ENCODE assay signal across 1 cellular context in genomic region chr3:129543156-129543790, GRCh38.
TF ChIP-seq lines count a peak whose summit lies in the region.

Gene H1-8 (plus strand): TSS chr3:129543175. CDS start chr3:129543219, 44 bp downstream.

TF ChIP-seq in K562, 482 proteins besides CTCF, POLR2A, EP300 and RAD21:
- TF ChIP-seq ZNF699 (CRISPR knock-in tag; IDR thresholded peaks at IDR 0.05; ENCODE audit: insufficient replicate concordance): no peak
- TF ChIP-seq CBX1 (IDR thresholded peaks at IDR 0.05; ENCODE audit: low read depth): no peak
- TF ChIP-seq, protein P1, sequence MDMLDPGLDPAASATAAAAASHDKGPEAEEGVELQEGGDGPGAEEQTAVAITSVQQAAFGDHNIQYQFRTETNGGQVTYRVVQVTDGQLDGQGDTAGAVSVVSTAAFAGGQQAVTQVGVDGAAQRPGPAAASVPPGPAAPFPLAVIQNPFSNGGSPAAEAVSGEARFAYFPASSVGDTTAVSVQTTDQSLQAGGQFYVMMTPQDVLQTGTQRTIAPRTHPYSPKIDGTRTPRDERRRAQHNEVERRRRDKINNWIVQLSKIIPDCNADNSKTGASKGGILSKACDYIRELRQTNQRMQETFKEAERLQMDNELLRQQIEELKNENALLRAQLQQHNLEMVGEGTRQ (CRISPR knock-in tag; IDR thresholded peaks at IDR 0.05): no peak
- no peak for TF ChIP-seq RBM22 (IDR thresholded peaks at IDR 0.05; ENCODE audit: low read depth, low read length, poor library complexity, severe bottlenecking)
- no peak for TF ChIP-seq HMGXB4 (CRISPR knock-in tag; IDR thresholded peaks at IDR 0.05)
- no peak for TF ChIP-seq KLF1 (tag; IDR thresholded peaks at IDR 0.05)
- TF ChIP-seq NRF1 (conservative IDR thresholded peaks at IDR 0.05 in 1 of 2, IDR thresholded peaks at IDR 0.05 in 1 of 2): no peak
- no peak for TF ChIP-seq SMARCA4 (IDR thresholded peaks at IDR 0.05)
- no peak for TF ChIP-seq CEBPB (tag; IDR thresholded peaks at IDR 0.05)
- TF ChIP-seq CTBP1 (IDR thresholded peaks at IDR 0.05; ENCODE audit: borderline replicate concordance): no peak
- TF ChIP-seq ZNF766 (CRISPR knock-in tag; conservative IDR thresholded peaks at IDR 0.05): no peak
- no peak for TF ChIP-seq ASH1L (IDR thresholded peaks at IDR 0.05; ENCODE audit: borderline replicate concordance, low read depth, partially characterized antibody)
- TF ChIP-seq, protein P2, sequence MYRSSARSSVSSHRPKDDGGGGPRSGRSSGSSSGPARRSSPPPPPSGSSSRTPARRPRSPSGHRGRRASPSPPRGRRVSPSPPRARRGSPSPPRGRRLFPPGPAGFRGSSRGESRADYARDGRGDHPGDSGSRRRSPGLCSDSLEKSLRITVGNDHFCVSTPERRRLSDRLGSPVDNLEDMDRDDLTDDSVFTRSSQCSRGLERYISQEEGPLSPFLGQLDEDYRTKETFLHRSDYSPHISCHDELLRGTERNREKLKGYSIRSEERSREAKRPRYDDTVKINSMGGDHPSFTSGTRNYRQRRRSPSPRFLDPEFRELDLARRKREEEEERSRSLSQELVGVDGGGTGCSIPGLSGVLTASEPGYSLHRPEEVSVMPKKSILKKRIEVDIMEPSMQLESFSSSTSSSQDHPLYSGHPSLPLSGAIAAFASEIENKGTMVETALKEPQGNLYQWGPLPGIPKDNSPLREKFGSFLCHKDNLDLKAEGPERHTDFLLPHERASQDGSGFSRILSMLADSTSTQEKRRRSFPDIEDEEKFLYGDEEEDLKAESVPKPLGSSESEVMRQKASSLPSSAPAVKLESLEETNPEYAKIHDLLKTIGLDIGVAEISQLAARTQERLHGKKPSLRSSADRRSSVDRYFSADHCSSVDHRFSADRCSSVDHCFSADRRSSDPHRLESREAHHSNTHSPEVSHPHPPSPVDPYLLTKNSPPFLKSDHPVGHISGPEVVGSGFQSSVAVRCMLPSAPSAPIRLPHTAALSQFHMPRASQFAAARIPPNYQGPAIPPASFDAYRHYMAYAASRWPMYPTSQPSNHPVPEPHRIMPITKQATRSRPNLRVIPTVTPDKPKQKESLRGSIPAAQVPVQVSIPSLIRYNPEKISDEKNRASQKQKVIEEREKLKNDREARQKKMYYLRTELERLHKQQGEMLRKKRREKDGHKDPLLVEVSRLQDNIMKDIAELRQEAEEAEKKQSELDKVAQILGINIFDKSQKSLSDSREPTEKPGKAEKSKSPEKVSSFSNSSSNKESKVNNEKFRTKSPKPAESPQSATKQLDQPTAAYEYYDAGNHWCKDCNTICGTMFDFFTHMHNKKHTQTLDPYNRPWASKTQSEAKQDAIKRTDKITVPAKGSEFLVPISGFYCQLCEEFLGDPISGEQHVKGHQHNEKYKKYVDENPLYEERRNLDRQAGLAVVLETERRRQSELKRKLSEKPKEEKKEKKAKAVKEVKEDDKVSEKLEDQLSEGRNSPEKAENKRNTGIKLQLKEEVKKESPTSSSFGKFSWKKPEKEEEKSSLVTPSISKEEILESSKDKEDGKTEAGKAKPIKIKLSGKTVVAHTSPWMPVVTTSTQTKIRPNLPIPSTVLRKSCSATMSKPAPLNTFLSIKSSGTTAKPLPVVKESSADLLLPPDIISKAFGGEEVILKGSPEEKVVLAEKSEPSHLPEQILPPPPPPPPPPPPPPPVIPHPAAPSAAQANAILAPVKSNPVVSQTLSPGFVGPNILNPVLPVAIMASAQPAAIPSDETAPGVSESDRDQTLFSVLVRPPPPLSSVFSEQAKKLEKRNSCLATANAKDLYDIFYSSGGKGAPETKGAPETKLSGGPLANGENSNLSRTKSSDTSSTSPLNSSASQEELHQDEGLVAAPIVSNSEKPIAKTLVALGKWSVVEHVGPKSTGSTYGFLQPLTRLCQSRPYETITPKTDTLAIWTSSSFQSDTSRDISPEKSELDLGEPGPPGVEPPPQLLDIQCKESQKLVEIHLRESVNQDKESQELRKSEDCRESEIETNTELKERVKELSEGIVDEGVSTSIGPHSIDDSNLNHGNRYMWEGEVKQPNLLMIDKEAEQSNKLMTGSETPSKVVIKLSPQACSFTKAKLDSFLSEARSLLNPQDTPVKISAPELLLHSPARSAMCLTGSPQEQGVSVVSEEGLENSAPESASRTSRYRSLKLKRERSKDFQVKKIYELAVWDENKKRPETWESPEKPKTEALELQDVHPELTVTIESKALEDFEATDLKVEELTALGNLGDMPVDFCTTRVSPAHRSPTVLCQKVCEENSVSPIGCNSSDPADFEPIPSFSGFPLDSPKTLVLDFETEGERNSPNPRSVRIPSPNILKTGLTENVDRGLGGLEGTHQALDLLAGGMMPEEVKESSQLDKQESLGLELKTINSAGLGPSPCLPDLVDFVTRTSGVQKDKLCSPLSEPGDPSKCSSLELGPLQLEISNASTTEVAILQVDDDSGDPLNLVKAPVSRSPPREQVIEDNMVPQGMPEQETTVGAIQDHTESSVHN (IDR thresholded peaks at IDR 0.05; ENCODE audit: borderline replicate concordance in 1 of 2, low read depth in 1 of 2): no peak
- no peak for TF ChIP-seq POLR2AphosphoS5 (IDR thresholded peaks at IDR 0.05; ENCODE audit: control insufficient read depth, insufficient read depth, low read depth, low read length)
TF ChIP-seq in K562: peak in this region for 0.
